In the genomic region with DNA sequence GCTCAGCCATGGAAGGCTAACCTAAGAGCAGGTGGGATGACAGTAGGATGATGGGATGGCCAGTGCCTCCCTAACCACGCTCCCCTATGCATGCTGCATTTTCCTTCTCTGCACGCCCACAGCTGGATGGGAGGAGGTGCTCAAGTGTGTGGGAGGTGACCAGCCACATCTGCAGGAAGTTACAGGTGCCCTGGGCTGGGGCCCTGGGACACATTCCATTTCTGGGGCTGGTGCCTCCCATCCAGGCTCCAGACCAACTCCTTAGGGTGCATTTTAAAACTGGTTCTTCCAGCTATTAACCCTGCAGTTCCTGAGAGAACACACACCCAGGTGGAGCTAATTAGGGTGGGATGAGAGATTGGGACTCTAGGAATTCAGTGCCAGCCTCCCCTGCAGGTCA, we compare ENCODE assay signal across 1 cellular context.
TF ChIP-seq lines count a peak whose summit lies in the region.

No MANE protein-coding gene starts in this region.

TF ChIP-seq in Ishikawa, 13 proteins besides CTCF, POLR2A, EP300 and RAD21 (continued from another document):
- TF ChIP-seq, protein P1, sequence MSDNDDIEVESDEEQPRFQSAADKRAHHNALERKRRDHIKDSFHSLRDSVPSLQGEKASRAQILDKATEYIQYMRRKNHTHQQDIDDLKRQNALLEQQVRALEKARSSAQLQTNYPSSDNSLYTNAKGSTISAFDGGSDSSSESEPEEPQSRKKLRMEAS (IDR thresholded peaks at IDR 0.05) = peak; percentile 59; the same call in 1 of the 2 replicates
- peak; percentile 94 for TF ChIP-seq TCF12 (IDR thresholded peaks at IDR 0.05; ENCODE audit: low read depth)
- no peak for TF ChIP-seq YY1 (IDR thresholded peaks at IDR 0.05; ENCODE audit: low read depth)
